Comparison of ENCODE assay signal across 8 cellular contexts in the genomic region with DNA sequence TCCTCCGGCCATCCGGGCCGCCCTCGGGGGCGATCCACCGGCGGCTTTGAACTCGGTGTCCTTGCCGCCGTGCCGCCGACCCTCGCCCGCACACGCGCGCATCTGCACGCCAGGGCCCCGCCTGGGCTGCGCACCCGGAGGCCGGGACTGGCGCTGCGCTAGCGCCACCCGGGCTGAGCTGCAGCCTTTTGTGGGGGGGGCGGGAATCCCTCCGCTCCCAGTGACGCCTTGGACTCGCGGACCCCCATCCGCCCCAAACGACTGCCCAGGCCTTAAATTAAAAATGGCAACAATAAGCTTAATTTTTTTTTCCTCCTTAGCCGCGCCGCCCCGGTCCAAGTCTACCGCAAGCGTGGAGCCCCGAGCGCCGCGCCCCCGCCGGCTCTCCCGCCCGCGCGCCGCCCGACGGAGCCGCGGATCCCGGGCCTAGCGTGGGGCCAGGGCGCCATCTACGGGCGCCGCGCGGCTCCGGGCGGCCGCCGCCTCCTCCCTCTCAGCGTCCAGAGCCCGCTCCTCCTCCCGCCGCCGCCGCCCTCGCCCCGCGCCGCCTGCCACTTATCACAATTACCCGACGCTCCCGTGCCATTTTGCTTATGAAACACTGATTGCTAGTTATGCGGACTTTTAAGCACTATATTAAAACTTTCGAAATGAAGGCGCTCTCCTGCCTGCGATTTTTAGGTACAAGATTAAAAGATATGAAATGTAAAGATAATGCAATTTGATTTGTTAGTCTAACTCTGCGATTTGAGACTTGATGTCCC. TPM values are rescaled to one million over a fixed set of nuclear protein-coding genes. Genes with fewer than 3 reads are reported as not detected.
DNase-seq lines count a peak whose midpoint lies in the region; ATAC-seq, FAIRE-seq and TF ChIP-seq lines count a peak whose summit lies in the region.

No MANE protein-coding gene starts in this region.

- TF ChIP-seq POLR2A in A549 (IDR thresholded peaks at IDR 0.05; ENCODE audit: low read length) (no peak), NB4 (IDR thresholded peaks at IDR 0.05; ENCODE audit: extremely low read depth, insufficient read length) (no peak)

- peak; percentile 89 to 93 for ATAC-seq in A549
- ATAC-seq in activated naive CD8-positive, alpha-beta T cell treated with anti-CD3 and anti-CD28 coated beads, Interleukin-2, amount 50 U/mL, for 24 hours: peak; percentile 69

- H3K27ac ChIP-seq in A549 (peak overlapping the region in 1 of 2 experiments; percentile 68; a peak in 3 of 6 replicates), iPS-18a (ENCODE audit: low read length) (no peak overlapping the region)

- peaks cover 99% of the 10 kb centered on the region for H3K27me3 ChIP-seq in iPS-18a (ENCODE audit: control insufficient read depth, insufficient read depth, low read length)

- H3K27ac Mint-ChIP-seq in activated naive CD8-positive, alpha-beta T cell treated with anti-CD3 and anti-CD28 coated beads, Interleukin-2, amount 50 U/mL, for 24 hours: peak overlapping the region; percentile 49

- 2% methylated on average over 46 of the region's 84 CpGs for WGBS in A549 (ENCODE audit: missing lambda C conversion rate)

- TF ChIP-seq RAD21 in A549 (conservative IDR thresholded peaks at IDR 0.05 in 1 of 2, IDR thresholded peaks at IDR 0.05 in 1 of 2): peak; percentile 58 to 94

- TF ChIP-seq CTCF in A549 (IDR thresholded peaks at IDR 0.05): peak; percentile 92
- peak; percentile 54 for TF ChIP-seq CTCF in GM10248 (IDR thresholded peaks at IDR 0.05; ENCODE audit: control extremely low read depth, extremely low read depth, low read depth, missing control alignments)
- TF ChIP-seq CTCF in NB4 (IDR thresholded peaks at IDR 0.05; ENCODE audit: low read depth, low read length): peak; percentile 4

- peaks cover 63% of the 10 kb centered on the region for H3K27me3 Mint-ChIP-seq in activated naive CD8-positive, alpha-beta T cell treated with anti-CD3 and anti-CD28 coated beads, Interleukin-2, amount 50 U/mL, for 24 hours

- peaks cover 5% of the 10 kb centered on the region for H3K36me3 Mint-ChIP-seq in activated naive CD8-positive, alpha-beta T cell treated with anti-CD3 and anti-CD28 coated beads, Interleukin-2, amount 50 U/mL, for 24 hours (ENCODE audit: low read depth)

- peak overlapping the region; percentile 92 for H3K4me2 ChIP-seq in A549

- FAIRE-seq in A549 (lab: Jason Lieb, UNC): no peak

- H3K4me1 Mint-ChIP-seq in activated naive CD8-positive, alpha-beta T cell treated with anti-CD3 and anti-CD28 coated beads, Interleukin-2, amount 50 U/mL, for 24 hours: peaks cover 14% of the 10 kb centered on the region

- no peaks in the 10 kb centered on the region for H3K36me3 ChIP-seq in iPS-18a (ENCODE audit: control insufficient read depth, low read depth, low read length)

- H3K4me3 ChIP-seq in A549 (peak overlapping the region; percentile 50), NB4 (ENCODE audit: low read depth, low read length) (peak overlapping the region; percentile 28), iPS-18a (ENCODE audit: low read length) (peak overlapping the region; percentile 37)

- H3K9me3 ChIP-seq in A549: no peaks in the 10 kb centered on the region
- no peaks in the 10 kb centered on the region for H3K9me3 ChIP-seq in iPS-18a (ENCODE audit: control insufficient read depth, low read depth, low read length)

- no peaks in the 10 kb centered on the region for H3K9me3 Mint-ChIP-seq in activated naive CD8-positive, alpha-beta T cell treated with anti-CD3 and anti-CD28 coated beads, Interleukin-2, amount 50 U/mL, for 24 hours

- TF ChIP-seq EP300 in A549 (IDR thresholded peaks at IDR 0.05): no peak

- H3K4me3 Mint-ChIP-seq in activated naive CD8-positive, alpha-beta T cell treated with anti-CD3 and anti-CD28 coated beads, Interleukin-2, amount 50 U/mL, for 24 hours: peak overlapping the region; percentile 38

- H3K9ac ChIP-seq in iPS-18a (ENCODE audit: low read length): no peak overlapping the region

- CTCF ChIA-PET in A549 (lab: Yijun Ruan, JAX): interaction anchor here (0.6 to 3.0 kb wide), 32 partner anchors 9 to 1765 kb away, joined by 3 to 24 read pairs (median 3); a partner anchor contains a TSS
- CTCF ChIA-PET in GM10248 (lab: Yijun Ruan, JAX): interaction anchor here (1.5 to 1.7 kb wide), 2 partner anchors 21 to 1760 kb away, joined by 4 read pairs; no protein-coding TSS in a partner anchor

- H3K4me1 ChIP-seq in A549 (peaks cover 6% of the 10 kb centered on the region; the same call in 1 of the 3 replicates), iPS-18a (ENCODE audit: control insufficient read depth, low read depth, low read length) (peaks cover 21% of the 10 kb centered on the region)

- peak; percentile 63 for DNase-seq in A549 (ENCODE audit: low read depth in 1 of 2, low spot score in 1 of 2)
- peak; percentile 80 for DNase-seq in GM10248 (ENCODE audit: extremely low spot score)
- peak; percentile 90 for DNase-seq in NB4 (ENCODE audit: low read depth)
- peak; percentile 61 for DNase-seq in activated naive CD8-positive, alpha-beta T cell treated with anti-CD3 and anti-CD28 coated beads, Interleukin-2, amount 50 U/mL, for 24 hours
- DNase-seq in stimulated activated CD4-positive, alpha-beta T cell treated with anti-CD3 and anti-CD28 coated beads, Interleukin-12 subunit alpha, Interleukin-12 subunit beta, amount 100 ng/mL, for 4 hours: peak; percentile 50
- no peak for DNase-seq in NOMO-1 treated with dmso at 0.1 percent for 144 hours (lab: John Stamatoyannopoulos, UW; ENCODE audit: unreplicated experiment)
- DNase-seq in AML-193 (lab: John Stamatoyannopoulos, UW): no peak

- POLR2A ChIA-PET in A549 (lab: Yijun Ruan, JAX) (interaction anchor here (1.6 kb wide), 1 partner anchor 138 kb away, joined by 8 read pairs; no protein-coding TSS in a partner anchor), GM10248 (lab: Yijun Ruan, JAX) (no interaction called here)

TF ChIP-seq in A549, 52 proteins besides CTCF, POLR2A, EP300 and RAD21:
- TF ChIP-seq, protein P1, sequence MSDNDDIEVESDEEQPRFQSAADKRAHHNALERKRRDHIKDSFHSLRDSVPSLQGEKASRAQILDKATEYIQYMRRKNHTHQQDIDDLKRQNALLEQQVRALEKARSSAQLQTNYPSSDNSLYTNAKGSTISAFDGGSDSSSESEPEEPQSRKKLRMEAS (IDR thresholded peaks at IDR 0.05): peak; percentile 39
- no peak for TF ChIP-seq JUNB (IDR thresholded peaks at IDR 0.05)
- TF ChIP-seq, protein P2, sequence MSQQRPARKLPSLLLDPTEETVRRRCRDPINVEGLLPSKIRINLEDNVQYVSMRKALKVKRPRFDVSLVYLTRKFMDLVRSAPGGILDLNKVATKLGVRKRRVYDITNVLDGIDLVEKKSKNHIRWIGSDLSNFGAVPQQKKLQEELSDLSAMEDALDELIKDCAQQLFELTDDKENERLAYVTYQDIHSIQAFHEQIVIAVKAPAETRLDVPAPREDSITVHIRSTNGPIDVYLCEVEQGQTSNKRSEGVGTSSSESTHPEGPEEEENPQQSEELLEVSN (IDR thresholded peaks at IDR 0.05; ENCODE audit: borderline replicate concordance, low read depth): peak; percentile 62
- TF ChIP-seq SMC3 (IDR thresholded peaks at IDR 0.05): peak; percentile 79

RNA-seq across cellular contexts. Expression of a gene that starts 7.5 kb away (rescaled TPM):
- polyA plus RNA-seq in A549 (2011; rRNA removed) (0.04 TPM in 1 of 2 replicates, not detected in the other), A549 (2017; fragmentation: RNase III; extraction: RNeasy Plus Mini Kit Qiagen cat#74134 plus additional on column Dnase treatment) (0.07 to 0.17 TPM (median 0.12 TPM) in 3 replicates)
- polyA plus RNA-seq in A549 (2012; cell fraction: cytosol; rRNA removed): 0.03 TPM in 2 replicates
- polyA plus RNA-seq in A549 (2012; cell fraction: nucleus; rRNA removed): 0.05 and 0.06 TPM in 2 replicates
- polyA minus RNA-seq in A549 (2011; rRNA and poly(A)+ RNA removed): 0.24 TPM in 1 of 2 replicates, not detected in the other

Comparison
In these comparisons a context has a peak if more than half of its experiments do, and no peak if none do; other contexts are left out.
1. DNase-seq: peak in A549 (2 of 2), GM10248 (single experiment), NB4 (single experiment), activated naive CD8-positive, alpha-beta T cell treated with anti-CD3 and anti-CD28 coated beads, Interleukin-2, amount 50 U/mL, for 24 hours (single experiment) and stimulated activated CD4-positive, alpha-beta T cell treated with anti-CD3 and anti-CD28 coated beads, Interleukin-12 subunit alpha, Interleukin-12 subunit beta, amount 100 ng/mL, for 4 hours (single experiment); none in NOMO-1 treated with dmso at 0.1 percent for 144 hours (single experiment) and AML-193 (0 of 2).
2. CTCF ChIP-seq: peak in every context shown above with its lines; median percentile 92 in A549; 54 in GM10248; 4 in NB4.
3. Peak in every context shown above with its lines, with median percentiles within 50 percentile points of each other: H3K4me3 ChIP-seq.